In the genomic region with DNA sequence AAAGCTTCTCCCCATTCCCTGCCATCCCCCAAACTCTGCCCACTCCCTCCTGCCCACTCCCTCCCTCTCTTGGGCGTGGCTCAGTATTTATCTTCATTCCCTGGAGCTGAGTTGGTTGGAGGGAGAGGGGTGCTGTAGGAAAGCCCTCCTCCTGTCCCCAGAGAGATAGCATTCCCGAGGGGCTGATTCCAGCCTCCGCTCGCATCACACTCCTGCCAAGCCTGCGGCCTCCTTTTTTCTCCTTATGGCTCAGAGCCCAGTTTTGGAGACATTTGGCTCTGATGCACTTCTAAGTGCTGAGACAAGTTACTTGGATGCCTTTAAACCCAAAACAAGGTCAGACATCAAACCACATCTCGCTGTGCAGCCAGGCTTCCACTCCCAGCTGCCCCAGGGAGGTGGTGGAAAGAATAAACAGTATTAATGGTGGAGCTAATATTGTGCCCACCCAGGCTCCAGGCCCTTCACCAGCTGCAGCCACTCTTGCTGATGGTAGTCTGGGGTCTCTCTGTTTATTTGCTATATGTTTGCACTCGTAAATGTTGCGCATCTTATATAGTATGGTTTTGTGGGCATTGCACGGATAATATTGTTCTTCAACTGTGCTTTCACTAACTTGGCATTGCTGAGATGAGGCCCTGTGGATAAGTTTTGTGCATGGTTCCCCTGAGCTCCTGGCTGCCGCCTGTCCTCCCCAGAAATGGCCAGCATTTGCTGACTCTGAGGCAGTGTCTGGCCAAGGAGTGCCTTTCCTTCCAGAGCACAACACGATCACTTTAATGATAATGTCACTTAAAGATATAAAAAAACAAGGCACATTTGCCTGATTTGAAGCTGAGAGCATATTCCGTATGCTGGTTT, we compare ENCODE assay signal across 9 cellular contexts.
DNase-seq lines count a peak whose midpoint lies in the region; ATAC-seq and TF ChIP-seq lines count a peak whose summit lies in the region.
"Had no signal": no experiment of that assay in that cellular context is flagged by ENCODE, and none has a peak within 500 bp of the region (broad histone marks: within the 10 kb centered on the region; RNA-seq: fewer than 3 reads in every experiment).

No MANE protein-coding gene starts in this region.

- ATAC-seq in thoracic aorta (ENCODE audit: insufficient number of reproducible peaks, low FRiP score, low read depth), result no peak
- ATAC-seq in activated CD4-positive, alpha-beta T cell treated with anti-CD3 and anti-CD28 coated beads for 36 hours, result no peak

- POLR2A ChIA-PET in activated CD4-positive, alpha-beta T cell treated with anti-CD3 and anti-CD28 coated beads for 36 hours (lab: Charles Lee), result no interaction called here

- H3K36me3 Mint-ChIP-seq in HFFc6 (ENCODE audit: low read depth), result no peaks in the 10 kb centered on the region
- no peaks in the 10 kb centered on the region for H3K36me3 Mint-ChIP-seq in activated CD4-positive, alpha-beta T cell treated with anti-CD3 and anti-CD28 coated beads for 36 hours (ENCODE audit: low read depth)

- H3K4me1 Mint-ChIP-seq in HFFc6 (ENCODE audit: low read depth), result peaks cover 25% of the 10 kb centered on the region
- H3K4me1 Mint-ChIP-seq in activated CD4-positive, alpha-beta T cell treated with anti-CD3 and anti-CD28 coated beads for 36 hours, result peaks cover 8% of the 10 kb centered on the region

- H3K4me1 ChIP-seq in mesenchymal stem cell (ENCODE audit: control insufficient read depth, insufficient read depth, low read depth, low read length), result peaks cover 17% of the 10 kb centered on the region
- peaks cover 15 to 32% of the 10 kb centered on the region in 2 donors for H3K4me1 ChIP-seq in thoracic aorta (ENCODE audit: control insufficient read depth in 1 of 2, low read depth in 2 of 2)
- H3K4me1 ChIP-seq in MM.1S (ENCODE audit: low read length), result no peaks in the 10 kb centered on the region

- no peaks in the 10 kb centered on the region for H3K9me3 Mint-ChIP-seq in HFFc6
- H3K9me3 Mint-ChIP-seq in activated CD4-positive, alpha-beta T cell treated with anti-CD3 and anti-CD28 coated beads for 36 hours (ENCODE audit: low read depth), result no peaks in the 10 kb centered on the region
- H3K9me3 Mint-ChIP-seq: activated CD4-positive, alpha-beta memory T cell treated with anti-CD3 and anti-CD28 coated beads, Interleukin-2, amount 10 ng/mL, durations not matched to agents 7 days and 5 days had no signal

- CTCF ChIA-PET in activated CD4-positive, alpha-beta T cell treated with anti-CD3 and anti-CD28 coated beads for 36 hours (lab: Charles Lee), result no interaction called here

- no peak overlapping the region for H2BK15ac ChIP-seq in mesenchymal stem cell (ENCODE audit: low read depth, poor library complexity, severe bottlenecking)

- no peaks in the 10 kb centered on the region for H4K20me1 ChIP-seq in MM.1S (ENCODE audit: insufficient read depth, low read length)

- H4K8ac ChIP-seq in mesenchymal stem cell (ENCODE audit: low read length), result no peak overlapping the region

- no peak overlapping the region for H3K18ac ChIP-seq in mesenchymal stem cell (ENCODE audit: low read depth in 1 of 2, low read length in 2 of 2)

- no peaks in the 10 kb centered on the region for H3K9me2 ChIP-seq in MM.1S (replicated peaks; ENCODE audit: insufficient read depth, low read length)

- peak overlapping the region in 1 of 2 experiments; percentile 67 for H3K4ac ChIP-seq in mesenchymal stem cell (ENCODE audit: low read depth in 1 of 2, low read length in 2 of 2)

- no peaks in the 10 kb centered on the region for H3K79me2 ChIP-seq in MM.1S (ENCODE audit: low read length)

- H3K4me3 ChIP-seq in mesenchymal stem cell (ENCODE audit: insufficient read depth in 1 of 2, low read depth in 1 of 2, low read length in 2 of 2), result peak overlapping the region in 1 of 2 experiments; percentile 34
- peak overlapping the region; percentile 1 for H3K4me3 ChIP-seq in thoracic aorta
- no peak overlapping the region for H3K4me3 ChIP-seq in MM.1S (ENCODE audit: low read length)

- H3K9ac ChIP-seq in mesenchymal stem cell (ENCODE audit: low read length) (peak overlapping the region; percentile 16), MM.1S (ENCODE audit: low read length) (no peak overlapping the region)

- H3K9me3 ChIP-seq in mesenchymal stem cell (ENCODE audit: control insufficient read depth, low read length) (no peaks in the 10 kb centered on the region), thoracic aorta (no peaks in the 10 kb centered on the region), MM.1S (replicated peaks; ENCODE audit: insufficient read depth, low read length) (no peaks in the 10 kb centered on the region)

- no peak overlapping the region for H2BK120ac ChIP-seq in mesenchymal stem cell (ENCODE audit: low read depth, low read length)

- H3F3A ChIP-seq in MM.1S (ENCODE audit: insufficient read depth, low read length), result no peaks in the 10 kb centered on the region

- no peaks in the 10 kb centered on the region for H3K27me3 ChIP-seq in mesenchymal stem cell (ENCODE audit: control insufficient read depth in 1 of 2, insufficient read depth in 1 of 2, low read length in 2 of 2)
- no peaks in the 10 kb centered on the region for H3K27me3 ChIP-seq in thoracic aorta (replicated peaks; ENCODE audit: insufficient read depth)
- no peaks in the 10 kb centered on the region for H3K27me3 ChIP-seq in MM.1S (replicated peaks; ENCODE audit: insufficient read depth, low read length)

- peak overlapping the region in 1 of 2 experiments; percentile 6 for H2BK12ac ChIP-seq in mesenchymal stem cell (ENCODE audit: low read length in 2 of 2)

- H3K4me2 ChIP-seq in mesenchymal stem cell (ENCODE audit: low read length, poor library complexity, severe bottlenecking) (no peak overlapping the region), MM.1S (ENCODE audit: low read depth, low read length) (no peak overlapping the region)

- intact Hi-C loops in activated CD4-positive, alpha-beta T cell treated with anti-CD3 and anti-CD28 coated beads for 36 hours (cut with DNase I, micrococcal nuclease), result no loop called here

- no peak overlapping the region for H3K14ac ChIP-seq in mesenchymal stem cell (ENCODE audit: low read length in 2 of 2)

- DNase-seq in HFFc6, result peak; percentile 70
- peak; percentile 71 for DNase-seq in brain pericyte (ENCODE audit: low read depth, low spot score)
- DNase-seq in mesenchymal stem cell, result no peak
- no peak for DNase-seq in thoracic aorta (ENCODE audit: low spot score)
- no peak for DNase-seq in activated CD4-positive, alpha-beta T cell treated with anti-CD3 and anti-CD28 coated beads, Interleukin-2, amount 50 U/mL, for 4 hours
- DNase-seq in MM.1S, result no peak
- DNase-seq in islet precursor cell, result no peak
- no peak for DNase-seq in activated CD4-positive, alpha-beta T cell treated with anti-CD3 and anti-CD28 coated beads for 36 hours
- DNase-seq: activated CD4-positive, alpha-beta memory T cell treated with anti-CD3 and anti-CD28 coated beads, Interleukin-2, amount 10 ng/mL, durations not matched to agents 7 days and 5 days had no signal

- peak overlapping the region; percentile 30; the same call in 1 of the 2 replicates for H3K4me3 Mint-ChIP-seq in HFFc6
- no peak overlapping the region for H3K4me3 Mint-ChIP-seq in activated CD4-positive, alpha-beta T cell treated with anti-CD3 and anti-CD28 coated beads for 36 hours
- H3K4me3 Mint-ChIP-seq: activated CD4-positive, alpha-beta memory T cell treated with anti-CD3 and anti-CD28 coated beads, Interleukin-2, amount 10 ng/mL, durations not matched to agents 7 days and 5 days had no signal

- 73% methylated on average over 11 of the region's 12 CpGs for WGBS in mesenchymal stem cell

- peaks cover 5% of the 10 kb centered on the region for H3K27me3 Mint-ChIP-seq in HFFc6 (ENCODE audit: insufficient read depth)
- H3K27me3 Mint-ChIP-seq in activated CD4-positive, alpha-beta T cell treated with anti-CD3 and anti-CD28 coated beads for 36 hours, result no peaks in the 10 kb centered on the region
- H3K27me3 Mint-ChIP-seq: activated CD4-positive, alpha-beta memory T cell treated with anti-CD3 and anti-CD28 coated beads, Interleukin-2, amount 10 ng/mL, durations not matched to agents 7 days and 5 days had no signal

- H3K36me3 ChIP-seq in mesenchymal stem cell (ENCODE audit: control insufficient read depth in 1 of 2, insufficient read depth in 2 of 2, low read depth in 1 of 2, low read length in 2 of 2), result no peaks in the 10 kb centered on the region
- H3K36me3 ChIP-seq in thoracic aorta, result no peaks in the 10 kb centered on the region
- H3K36me3 ChIP-seq in MM.1S (replicated peaks; ENCODE audit: insufficient read depth, low read length), result no peaks in the 10 kb centered on the region

- H3K23ac ChIP-seq in mesenchymal stem cell (ENCODE audit: low read length in 2 of 2), result no peak overlapping the region

- peak overlapping the region; percentile 35 for H4K91ac ChIP-seq in mesenchymal stem cell (ENCODE audit: low read length)

- no peak overlapping the region for H2AFZ ChIP-seq in mesenchymal stem cell (ENCODE audit: low read depth, low read length)
- no peak overlapping the region for H2AFZ ChIP-seq in MM.1S (ENCODE audit: low read length)

- H3K27ac Mint-ChIP-seq in HFFc6, result peak overlapping the region; percentile 33; the same call in 1 of the 2 replicates
- H3K27ac Mint-ChIP-seq in activated CD4-positive, alpha-beta T cell treated with anti-CD3 and anti-CD28 coated beads for 36 hours, result no peak overlapping the region
- H3K27ac Mint-ChIP-seq: activated CD4-positive, alpha-beta memory T cell treated with anti-CD3 and anti-CD28 coated beads, Interleukin-2, amount 10 ng/mL, durations not matched to agents 7 days and 5 days had no signal

- H2AK5ac ChIP-seq in mesenchymal stem cell (ENCODE audit: low read length, severe bottlenecking), result no peak overlapping the region

- H3K27ac ChIP-seq in mesenchymal stem cell (ENCODE audit: low read length, poor library complexity, severe bottlenecking) (no peak overlapping the region), thoracic aorta (peak overlapping the region; percentile 69), MM.1S (ENCODE audit: low read length) (no peak overlapping the region)

- H2BK5ac ChIP-seq in mesenchymal stem cell (ENCODE audit: low read depth, low read length, poor library complexity, severe bottlenecking), result no peak overlapping the region

- H3K79me1 ChIP-seq in mesenchymal stem cell (replicated peaks; ENCODE audit: low read length, poor library complexity, severe bottlenecking), result no peaks in the 10 kb centered on the region

- TF ChIP-seq CTCF in HFFc6 (IDR thresholded peaks at IDR 0.05), result no peak
- no peak for TF ChIP-seq CTCF in thoracic aorta (IDR thresholded peaks at IDR 0.05)
- TF ChIP-seq CTCF in MM.1S (IDR thresholded peaks at IDR 0.05; ENCODE audit: low read length), result no peak

Comparison
In these comparisons a context has a peak if more than half of its experiments do, and no peak if none do; other contexts are left out.
1. DNase-seq: peak in HFFc6 (single experiment) and brain pericyte (single experiment); none in mesenchymal stem cell (single experiment), thoracic aorta (single experiment), activated CD4-positive, alpha-beta T cell treated with anti-CD3 and anti-CD28 coated beads, Interleukin-2, amount 50 U/mL, for 4 hours (0 of 2), MM.1S (single experiment), islet precursor cell (single experiment) and activated CD4-positive, alpha-beta T cell treated with anti-CD3 and anti-CD28 coated beads for 36 hours (single experiment).
2. H3K27ac ChIP-seq: peak in thoracic aorta (2 of 2); none in mesenchymal stem cell (single experiment) and MM.1S (single experiment).